1 cellular context compared by ENCODE assay signal in the genomic region with DNA sequence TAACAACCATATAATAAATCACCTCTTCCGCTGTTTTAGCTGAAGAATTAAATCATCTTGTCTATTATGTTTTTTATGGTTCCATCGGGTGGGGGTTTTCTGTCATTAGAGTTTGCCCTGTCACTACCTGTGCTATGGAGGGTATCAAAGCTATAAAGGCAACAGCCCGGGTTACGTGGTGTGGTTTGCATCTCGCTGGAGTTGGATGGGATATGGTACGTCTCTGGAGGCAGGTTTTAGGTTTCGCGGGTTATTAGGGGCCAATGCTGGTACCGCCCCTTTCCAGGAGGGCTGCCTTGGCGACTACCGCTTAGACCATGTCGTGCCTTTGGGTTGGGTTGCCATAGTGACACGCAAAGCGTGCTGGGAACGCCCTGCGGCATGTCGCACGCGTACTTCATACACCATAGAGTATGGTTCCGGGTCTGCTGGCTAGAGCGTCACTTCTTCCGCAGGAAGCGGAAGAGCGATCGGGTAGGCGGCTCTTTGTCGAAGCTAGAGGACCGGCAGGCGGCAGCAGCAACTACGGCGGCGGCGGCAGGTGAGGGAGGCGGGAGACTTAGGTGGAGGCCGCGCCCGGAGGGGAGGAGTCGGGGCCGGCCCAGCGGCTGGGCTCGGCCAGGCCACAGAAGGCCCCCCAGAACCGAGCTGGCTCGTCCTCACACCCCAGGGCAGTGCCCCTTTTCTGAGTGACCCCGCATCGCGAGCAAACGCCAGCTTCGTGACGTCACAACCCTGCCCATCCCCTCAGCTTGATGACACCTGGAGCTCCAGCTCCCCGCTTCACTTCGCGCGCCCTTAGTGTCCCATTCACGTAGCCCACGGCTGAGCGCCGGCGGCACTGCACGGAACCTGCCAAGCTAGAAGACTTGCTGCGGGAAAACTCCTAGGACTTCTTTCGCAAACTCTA.
A peak's percentile ranks its signal among the peaks of the same experiment; 100 is the strongest.
TF ChIP-seq lines count a peak whose summit lies in the region.

A gene with protein sequence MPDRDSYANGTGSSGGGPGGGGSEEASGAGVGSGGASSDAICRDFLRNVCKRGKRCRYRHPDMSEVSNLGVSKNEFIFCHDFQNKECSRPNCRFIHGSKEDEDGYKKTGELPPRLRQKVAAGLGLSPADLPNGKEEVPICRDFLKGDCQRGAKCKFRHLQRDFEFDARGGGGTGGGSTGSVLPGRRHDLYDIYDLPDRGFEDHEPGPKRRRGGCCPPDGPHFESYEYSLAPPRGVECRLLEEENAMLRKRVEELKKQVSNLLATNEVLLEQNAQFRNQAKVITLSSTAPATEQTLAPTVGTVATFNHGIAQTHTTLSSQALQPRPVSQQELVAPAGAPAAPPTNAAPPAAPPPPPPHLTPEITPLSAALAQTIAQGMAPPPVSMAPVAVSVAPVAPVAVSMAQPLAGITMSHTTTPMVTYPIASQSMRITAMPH (plus strand): TSS at position 489 of the 910 bp plus-strand sequence. CDS start 2,297 bp downstream, outside the sequence.

TF ChIP-seq in WTC11, 78 proteins besides CTCF, POLR2A, EP300 and RAD21 (continued from another document and continues in another):
- TF ChIP-seq, protein P1, sequence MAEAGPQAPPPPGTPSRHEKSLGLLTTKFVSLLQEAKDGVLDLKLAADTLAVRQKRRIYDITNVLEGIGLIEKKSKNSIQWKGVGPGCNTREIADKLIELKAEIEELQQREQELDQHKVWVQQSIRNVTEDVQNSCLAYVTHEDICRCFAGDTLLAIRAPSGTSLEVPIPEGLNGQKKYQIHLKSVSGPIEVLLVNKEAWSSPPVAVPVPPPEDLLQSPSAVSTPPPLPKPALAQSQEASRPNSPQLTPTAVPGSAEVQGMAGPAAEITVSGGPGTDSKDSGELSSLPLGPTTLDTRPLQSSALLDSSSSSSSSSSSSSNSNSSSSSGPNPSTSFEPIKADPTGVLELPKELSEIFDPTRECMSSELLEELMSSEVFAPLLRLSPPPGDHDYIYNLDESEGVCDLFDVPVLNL (CRISPR knock-in tag; IDR thresholded peaks at IDR 0.05; ENCODE audit: borderline replicate concordance, low read depth) = no peak
- TF ChIP-seq, protein P2, sequence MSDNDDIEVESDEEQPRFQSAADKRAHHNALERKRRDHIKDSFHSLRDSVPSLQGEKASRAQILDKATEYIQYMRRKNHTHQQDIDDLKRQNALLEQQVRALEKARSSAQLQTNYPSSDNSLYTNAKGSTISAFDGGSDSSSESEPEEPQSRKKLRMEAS (CRISPR knock-in tag; IDR thresholded peaks at IDR 0.05) = peak; percentile 94
- TF ChIP-seq NFATC4 (CRISPR knock-in tag; IDR thresholded peaks at IDR 0.05) (peak; percentile 100), NFYB (CRISPR knock-in tag; conservative IDR thresholded peaks at IDR 0.05; ENCODE audit: low read depth) (no peak; the same call in 1 of the 2 replicates), FOXK1 (CRISPR knock-in tag; IDR thresholded peaks at IDR 0.05) (peak; percentile 98), JUN (CRISPR knock-in tag; IDR thresholded peaks at IDR 0.05) (peak; percentile 36; the same call in 1 of the 2 replicates), HMGA2 (CRISPR knock-in tag; IDR thresholded peaks at IDR 0.05) (no peak), FOXP1 (CRISPR knock-in tag; IDR thresholded peaks at IDR 0.05; ENCODE audit: borderline replicate concordance) (peak; percentile 96), FOXJ3 (CRISPR knock-in tag; IDR thresholded peaks at IDR 0.05; ENCODE audit: borderline replicate concordance) (peak; percentile 42; the same call in 1 of the 2 replicates), TEAD4 (CRISPR knock-in tag; IDR thresholded peaks at IDR 0.05) (peak; percentile 81; the same call in 1 of the 2 replicates), NR1H2 (CRISPR knock-in tag; IDR thresholded peaks at IDR 0.05) (no peak), ESRRA (CRISPR knock-in tag; IDR thresholded peaks at IDR 0.05; ENCODE audit: borderline replicate concordance) (peak; percentile 78; the same call in 1 of the 2 replicates), ZNF423 (CRISPR knock-in tag; IDR thresholded peaks at IDR 0.05) (no peak; the same call in 1 of the 2 replicates), ZNF138 (CRISPR knock-in tag; conservative IDR thresholded peaks at IDR 0.05) (peak; percentile 82; the same call in 1 of the 2 replicates), IRF2 (CRISPR knock-in tag; IDR thresholded peaks at IDR 0.05; ENCODE audit: borderline replicate concordance, low read depth) (no peak), RELA (CRISPR knock-in tag; IDR thresholded peaks at IDR 0.05; ENCODE audit: borderline replicate concordance) (0 out of 2 replicates have a peak, but pooled peaks have one; percentile 19), ZNF416 (CRISPR knock-in tag; IDR thresholded peaks at IDR 0.05) (peak; percentile 100), ZNF317 (CRISPR knock-in tag; IDR thresholded peaks at IDR 0.05; ENCODE audit: borderline replicate concordance, low read depth) (no peak), ATF1 (CRISPR knock-in tag; IDR thresholded peaks at IDR 0.05) (peak; percentile 98), GTF2I (CRISPR knock-in tag; conservative IDR thresholded peaks at IDR 0.05) (no peak), ZNF232 (CRISPR knock-in tag; IDR thresholded peaks at IDR 0.05) (peak; percentile 45; the same call in 1 of the 2 replicates), SP1 (CRISPR knock-in tag; conservative IDR thresholded peaks at IDR 0.05) (peak; percentile 98), NR3C1 (CRISPR knock-in tag; conservative IDR thresholded peaks at IDR 0.05; ENCODE audit: low read depth) (peak; percentile 90; the same call in 1 of the 2 replicates), TEAD1 (CRISPR knock-in tag; IDR thresholded peaks at IDR 0.05) (peak; percentile 94)
- TF ChIP-seq, protein P3, sequence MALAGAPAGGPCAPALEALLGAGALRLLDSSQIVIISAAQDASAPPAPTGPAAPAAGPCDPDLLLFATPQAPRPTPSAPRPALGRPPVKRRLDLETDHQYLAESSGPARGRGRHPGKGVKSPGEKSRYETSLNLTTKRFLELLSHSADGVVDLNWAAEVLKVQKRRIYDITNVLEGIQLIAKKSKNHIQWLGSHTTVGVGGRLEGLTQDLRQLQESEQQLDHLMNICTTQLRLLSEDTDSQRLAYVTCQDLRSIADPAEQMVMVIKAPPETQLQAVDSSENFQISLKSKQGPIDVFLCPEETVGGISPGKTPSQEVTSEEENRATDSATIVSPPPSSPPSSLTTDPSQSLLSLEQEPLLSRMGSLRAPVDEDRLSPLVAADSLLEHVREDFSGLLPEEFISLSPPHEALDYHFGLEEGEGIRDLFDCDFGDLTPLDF (CRISPR knock-in tag; IDR thresholded peaks at IDR 0.05) = peak; percentile 25; the same call in 1 of the 2 replicates
- TF ChIP-seq, protein P4, sequence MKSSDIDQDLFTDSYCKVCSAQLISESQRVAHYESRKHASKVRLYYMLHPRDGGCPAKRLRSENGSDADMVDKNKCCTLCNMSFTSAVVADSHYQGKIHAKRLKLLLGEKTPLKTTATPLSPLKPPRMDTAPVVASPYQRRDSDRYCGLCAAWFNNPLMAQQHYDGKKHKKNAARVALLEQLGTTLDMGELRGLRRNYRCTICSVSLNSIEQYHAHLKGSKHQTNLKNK (CRISPR knock-in tag; IDR thresholded peaks at IDR 0.05) = peak; percentile 84
- TF ChIP-seq, protein P5, sequence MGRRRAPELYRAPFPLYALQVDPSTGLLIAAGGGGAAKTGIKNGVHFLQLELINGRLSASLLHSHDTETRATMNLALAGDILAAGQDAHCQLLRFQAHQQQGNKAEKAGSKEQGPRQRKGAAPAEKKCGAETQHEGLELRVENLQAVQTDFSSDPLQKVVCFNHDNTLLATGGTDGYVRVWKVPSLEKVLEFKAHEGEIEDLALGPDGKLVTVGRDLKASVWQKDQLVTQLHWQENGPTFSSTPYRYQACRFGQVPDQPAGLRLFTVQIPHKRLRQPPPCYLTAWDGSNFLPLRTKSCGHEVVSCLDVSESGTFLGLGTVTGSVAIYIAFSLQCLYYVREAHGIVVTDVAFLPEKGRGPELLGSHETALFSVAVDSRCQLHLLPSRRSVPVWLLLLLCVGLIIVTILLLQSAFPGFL (CRISPR knock-in tag; IDR thresholded peaks at IDR 0.05; ENCODE audit: borderline replicate concordance) = no peak; the same call in 1 of the 2 replicates
- TF ChIP-seq, protein P6, sequence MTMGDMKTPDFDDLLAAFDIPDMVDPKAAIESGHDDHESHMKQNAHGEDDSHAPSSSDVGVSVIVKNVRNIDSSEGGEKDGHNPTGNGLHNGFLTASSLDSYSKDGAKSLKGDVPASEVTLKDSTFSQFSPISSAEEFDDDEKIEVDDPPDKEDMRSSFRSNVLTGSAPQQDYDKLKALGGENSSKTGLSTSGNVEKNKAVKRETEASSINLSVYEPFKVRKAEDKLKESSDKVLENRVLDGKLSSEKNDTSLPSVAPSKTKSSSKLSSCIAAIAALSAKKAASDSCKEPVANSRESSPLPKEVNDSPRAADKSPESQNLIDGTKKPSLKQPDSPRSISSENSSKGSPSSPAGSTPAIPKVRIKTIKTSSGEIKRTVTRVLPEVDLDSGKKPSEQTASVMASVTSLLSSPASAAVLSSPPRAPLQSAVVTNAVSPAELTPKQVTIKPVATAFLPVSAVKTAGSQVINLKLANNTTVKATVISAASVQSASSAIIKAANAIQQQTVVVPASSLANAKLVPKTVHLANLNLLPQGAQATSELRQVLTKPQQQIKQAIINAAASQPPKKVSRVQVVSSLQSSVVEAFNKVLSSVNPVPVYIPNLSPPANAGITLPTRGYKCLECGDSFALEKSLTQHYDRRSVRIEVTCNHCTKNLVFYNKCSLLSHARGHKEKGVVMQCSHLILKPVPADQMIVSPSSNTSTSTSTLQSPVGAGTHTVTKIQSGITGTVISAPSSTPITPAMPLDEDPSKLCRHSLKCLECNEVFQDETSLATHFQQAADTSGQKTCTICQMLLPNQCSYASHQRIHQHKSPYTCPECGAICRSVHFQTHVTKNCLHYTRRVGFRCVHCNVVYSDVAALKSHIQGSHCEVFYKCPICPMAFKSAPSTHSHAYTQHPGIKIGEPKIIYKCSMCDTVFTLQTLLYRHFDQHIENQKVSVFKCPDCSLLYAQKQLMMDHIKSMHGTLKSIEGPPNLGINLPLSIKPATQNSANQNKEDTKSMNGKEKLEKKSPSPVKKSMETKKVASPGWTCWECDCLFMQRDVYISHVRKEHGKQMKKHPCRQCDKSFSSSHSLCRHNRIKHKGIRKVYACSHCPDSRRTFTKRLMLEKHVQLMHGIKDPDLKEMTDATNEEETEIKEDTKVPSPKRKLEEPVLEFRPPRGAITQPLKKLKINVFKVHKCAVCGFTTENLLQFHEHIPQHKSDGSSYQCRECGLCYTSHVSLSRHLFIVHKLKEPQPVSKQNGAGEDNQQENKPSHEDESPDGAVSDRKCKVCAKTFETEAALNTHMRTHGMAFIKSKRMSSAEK (CRISPR knock-in tag; IDR thresholded peaks at IDR 0.05; ENCODE audit: borderline replicate concordance) = peak; percentile 99
- TF ChIP-seq, protein P7, sequence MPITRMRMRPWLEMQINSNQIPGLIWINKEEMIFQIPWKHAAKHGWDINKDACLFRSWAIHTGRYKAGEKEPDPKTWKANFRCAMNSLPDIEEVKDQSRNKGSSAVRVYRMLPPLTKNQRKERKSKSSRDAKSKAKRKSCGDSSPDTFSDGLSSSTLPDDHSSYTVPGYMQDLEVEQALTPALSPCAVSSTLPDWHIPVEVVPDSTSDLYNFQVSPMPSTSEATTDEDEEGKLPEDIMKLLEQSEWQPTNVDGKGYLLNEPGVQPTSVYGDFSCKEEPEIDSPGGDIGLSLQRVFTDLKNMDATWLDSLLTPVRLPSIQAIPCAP (CRISPR knock-in tag; IDR thresholded peaks at IDR 0.05) = peak; percentile 66; the same call in 1 of the 2 replicates
- TF ChIP-seq, protein P8, sequence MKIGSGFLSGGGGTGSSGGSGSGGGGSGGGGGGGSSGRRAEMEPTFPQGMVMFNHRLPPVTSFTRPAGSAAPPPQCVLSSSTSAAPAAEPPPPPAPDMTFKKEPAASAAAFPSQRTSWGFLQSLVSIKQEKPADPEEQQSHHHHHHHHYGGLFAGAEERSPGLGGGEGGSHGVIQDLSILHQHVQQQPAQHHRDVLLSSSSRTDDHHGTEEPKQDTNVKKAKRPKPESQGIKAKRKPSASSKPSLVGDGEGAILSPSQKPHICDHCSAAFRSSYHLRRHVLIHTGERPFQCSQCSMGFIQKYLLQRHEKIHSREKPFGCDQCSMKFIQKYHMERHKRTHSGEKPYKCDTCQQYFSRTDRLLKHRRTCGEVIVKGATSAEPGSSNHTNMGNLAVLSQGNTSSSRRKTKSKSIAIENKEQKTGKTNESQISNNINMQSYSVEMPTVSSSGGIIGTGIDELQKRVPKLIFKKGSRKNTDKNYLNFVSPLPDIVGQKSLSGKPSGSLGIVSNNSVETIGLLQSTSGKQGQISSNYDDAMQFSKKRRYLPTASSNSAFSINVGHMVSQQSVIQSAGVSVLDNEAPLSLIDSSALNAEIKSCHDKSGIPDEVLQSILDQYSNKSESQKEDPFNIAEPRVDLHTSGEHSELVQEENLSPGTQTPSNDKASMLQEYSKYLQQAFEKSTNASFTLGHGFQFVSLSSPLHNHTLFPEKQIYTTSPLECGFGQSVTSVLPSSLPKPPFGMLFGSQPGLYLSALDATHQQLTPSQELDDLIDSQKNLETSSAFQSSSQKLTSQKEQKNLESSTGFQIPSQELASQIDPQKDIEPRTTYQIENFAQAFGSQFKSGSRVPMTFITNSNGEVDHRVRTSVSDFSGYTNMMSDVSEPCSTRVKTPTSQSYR (CRISPR knock-in tag; IDR thresholded peaks at IDR 0.05) = peak; percentile 70; the same call in 1 of the 2 replicates
- TF ChIP-seq, protein P9, sequence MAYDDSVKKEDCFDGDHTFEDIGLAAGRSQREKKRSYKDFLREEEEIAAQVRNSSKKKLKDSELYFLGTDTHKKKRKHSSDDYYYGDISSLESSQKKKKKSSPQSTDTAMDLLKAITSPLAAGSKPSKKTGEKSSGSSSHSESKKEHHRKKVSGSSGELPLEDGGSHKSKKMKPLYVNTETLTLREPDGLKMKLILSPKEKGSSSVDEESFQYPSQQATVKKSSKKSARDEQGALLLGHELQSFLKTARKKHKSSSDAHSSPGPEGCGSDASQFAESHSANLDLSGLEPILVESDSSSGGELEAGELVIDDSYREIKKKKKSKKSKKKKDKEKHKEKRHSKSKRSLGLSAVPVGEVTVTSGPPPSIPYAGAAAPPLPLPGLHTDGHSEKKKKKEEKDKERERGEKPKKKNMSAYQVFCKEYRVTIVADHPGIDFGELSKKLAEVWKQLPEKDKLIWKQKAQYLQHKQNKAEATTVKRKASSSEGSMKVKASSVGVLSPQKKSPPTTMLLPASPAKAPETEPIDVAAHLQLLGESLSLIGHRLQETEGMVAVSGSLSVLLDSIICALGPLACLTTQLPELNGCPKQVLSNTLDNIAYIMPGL (CRISPR knock-in tag; IDR thresholded peaks at IDR 0.05) = peak; percentile 91
- TF ChIP-seq, protein P10, sequence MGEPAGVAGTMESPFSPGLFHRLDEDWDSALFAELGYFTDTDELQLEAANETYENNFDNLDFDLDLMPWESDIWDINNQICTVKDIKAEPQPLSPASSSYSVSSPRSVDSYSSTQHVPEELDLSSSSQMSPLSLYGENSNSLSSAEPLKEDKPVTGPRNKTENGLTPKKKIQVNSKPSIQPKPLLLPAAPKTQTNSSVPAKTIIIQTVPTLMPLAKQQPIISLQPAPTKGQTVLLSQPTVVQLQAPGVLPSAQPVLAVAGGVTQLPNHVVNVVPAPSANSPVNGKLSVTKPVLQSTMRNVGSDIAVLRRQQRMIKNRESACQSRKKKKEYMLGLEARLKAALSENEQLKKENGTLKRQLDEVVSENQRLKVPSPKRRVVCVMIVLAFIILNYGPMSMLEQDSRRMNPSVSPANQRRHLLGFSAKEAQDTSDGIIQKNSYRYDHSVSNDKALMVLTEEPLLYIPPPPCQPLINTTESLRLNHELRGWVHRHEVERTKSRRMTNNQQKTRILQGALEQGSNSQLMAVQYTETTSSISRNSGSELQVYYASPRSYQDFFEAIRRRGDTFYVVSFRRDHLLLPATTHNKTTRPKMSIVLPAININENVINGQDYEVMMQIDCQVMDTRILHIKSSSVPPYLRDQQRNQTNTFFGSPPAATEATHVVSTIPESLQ (CRISPR knock-in tag; IDR thresholded peaks at IDR 0.05) = no peak
- TF ChIP-seq, protein P11, sequence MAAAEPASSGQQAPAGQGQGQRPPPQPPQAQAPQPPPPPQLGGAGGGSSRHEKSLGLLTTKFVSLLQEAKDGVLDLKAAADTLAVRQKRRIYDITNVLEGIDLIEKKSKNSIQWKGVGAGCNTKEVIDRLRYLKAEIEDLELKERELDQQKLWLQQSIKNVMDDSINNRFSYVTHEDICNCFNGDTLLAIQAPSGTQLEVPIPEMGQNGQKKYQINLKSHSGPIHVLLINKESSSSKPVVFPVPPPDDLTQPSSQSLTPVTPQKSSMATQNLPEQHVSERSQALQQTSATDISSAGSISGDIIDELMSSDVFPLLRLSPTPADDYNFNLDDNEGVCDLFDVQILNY (CRISPR knock-in tag; IDR thresholded peaks at IDR 0.05) = peak; percentile 87; the same call in 1 of the 2 replicates
